ENCODE assay signal across 8 cellular contexts in genomic region chr12:30985814-30986452, GRCh38. TPM values are rescaled to one million over a fixed set of nuclear protein-coding genes. Genes with fewer than 3 reads are reported as not detected.
DNase-seq lines count a peak whose midpoint lies in the region; ATAC-seq and TF ChIP-seq lines count a peak whose summit lies in the region.

No MANE protein-coding gene starts in this region.

- DNase-seq in HL-60 (ENCODE audit: low read depth in 1 of 2, low spot score in 1 of 2) (peak in 1 of 2 experiments; percentile 33), RPMI7951 (ENCODE audit: low read depth) (peak; percentile 34), caudate nucleus (lab: John Stamatoyannopoulos, UW) (peak in 50 of 61 donors; percentile 7 to 71 (median 38)), left kidney (ENCODE audit: low read depth, low spot score) (peak; percentile 85), substantia nigra (lab: John Stamatoyannopoulos, UW) (peak in 43 of 49 donors; percentile 3 to 79 (median 51))

- ATAC-seq in GM18907 (IDR thresholded peaks at IDR 0.05; ENCODE audit: unreplicated experiment) (peak; percentile 76), HG03520 (IDR thresholded peaks at IDR 0.05; ENCODE audit: unreplicated experiment) (no peak)

- H3K27ac ChIP-seq in C4-2B (no peak overlapping the region), HL-60 (replicated peaks) (no peak overlapping the region), caudate nucleus (ENCODE audit: low read depth, low read length) (no peak overlapping the region), substantia nigra (ENCODE audit: low read depth, low read length, poor library complexity, severe bottlenecking) (no peak overlapping the region)

- TF ChIP-seq CTCF in C4-2B (conservative IDR thresholded peaks at IDR 0.05) (peak; percentile 82), HL-60 (IDR thresholded peaks at IDR 0.05; ENCODE audit: insufficient read depth, low read length) (peak; percentile 40)

- no peaks in the 10 kb centered on the region for H3K27me3 ChIP-seq in HL-60 (ENCODE audit: insufficient read depth, poor library complexity, severe bottlenecking)

- no peak overlapping the region for H3K4me3 ChIP-seq in HL-60 (replicated peaks; ENCODE audit: insufficient read depth, low read length)

RNA-seq across cellular contexts. Expression of gene TSPAN11, which starts 59.4 kb away (rescaled TPM):
- total RNA-seq in RPMI7951 (2014; rRNA removed; shearing (Covaris generic)), result 0.29 and 0.48 TPM in 2 replicates
